In genomic region chr1:210978316-210978993, GRCh38 we compare ENCODE assay signal across 23 cellular contexts.
DNase-seq lines count a peak whose midpoint lies in the region; ATAC-seq, FAIRE-seq and TF ChIP-seq lines count a peak whose summit lies in the region.
"Had no signal": no experiment of that assay in that cellular context is flagged by ENCODE, and none has a peak within 500 bp of the region (broad histone marks: within the 10 kb centered on the region; RNA-seq: fewer than 3 reads in every experiment).

No MANE protein-coding gene starts in this region.

- no peak for TF ChIP-seq CTCF in D721Med (IDR thresholded peaks at IDR 0.05; ENCODE audit: insufficient read depth, missing control alignments)

- H3K27ac Mint-ChIP-seq in effector memory CD8-positive, alpha-beta T cell = no peak overlapping the region
- H3K27ac Mint-ChIP-seq: activated CD8-positive, alpha-beta T cell treated with anti-CD3 and anti-CD28 coated beads, Interleukin-2, amount 10 ng/mL, durations not matched to agents 7 days and 5 days; activated T-cell treated with anti-CD3 and anti-CD28 coated beads, Interleukin-2, amount 50 U/mL, for 24 hours; CD4-positive, alpha-beta T cell had no signal

- ATAC-seq in GM21825 (IDR thresholded peaks at IDR 0.05; ENCODE audit: unreplicated experiment) = peak; percentile 60
- ATAC-seq in HG03520 (IDR thresholded peaks at IDR 0.05; ENCODE audit: unreplicated experiment) = peak; percentile 51
- peak; percentile 84 for ATAC-seq in esophagus mucosa
- no peak for ATAC-seq in GM19455 (IDR thresholded peaks at IDR 0.05; ENCODE audit: unreplicated experiment)
- no peak for ATAC-seq in effector memory CD8-positive, alpha-beta T cell (replicated peaks)
- ATAC-seq: activated CD8-positive, alpha-beta T cell treated with anti-CD3 and anti-CD28 coated beads, Interleukin-2, amount 10 ng/mL, durations not matched to agents 7 days and 5 days; HCT116; heart right ventricle; right cardiac atrium had no signal

- peak; percentile 72 for FAIRE-seq in D721Med (lab: Jason Lieb, UNC)
- FAIRE-seq: GM19239 had no signal

- peaks cover 0 to 3% of the 10 kb centered on the region in 2 donors for H3K9me3 Mint-ChIP-seq in effector memory CD8-positive, alpha-beta T cell

- no peaks in the 10 kb centered on the region for H3K36me3 Mint-ChIP-seq in effector memory CD8-positive, alpha-beta T cell (ENCODE audit: insufficient read depth)

- no peak overlapping the region for H3K4me3 Mint-ChIP-seq in effector memory CD8-positive, alpha-beta T cell
- H3K4me3 Mint-ChIP-seq: activated CD8-positive, alpha-beta T cell treated with anti-CD3 and anti-CD28 coated beads, Interleukin-2, amount 10 ng/mL, durations not matched to agents 7 days and 5 days; activated T-cell treated with anti-CD3 and anti-CD28 coated beads, Interleukin-2, amount 50 U/mL, for 24 hours; CD4-positive, alpha-beta T cell had no signal

- DNase-seq in D721Med (ENCODE audit: insufficient read length, low spot score) (no peak), cerebellar cortex (ENCODE audit: low spot score) (no peak), NCI-H1105 (lab: John Stamatoyannopoulos, UW) (no peak)
- no peak for DNase-seq in effector memory CD8-positive, alpha-beta T cell
- DNase-seq: activated CD8-positive, alpha-beta T cell treated with anti-CD3 and anti-CD28 coated beads, Interleukin-2, amount 10 ng/mL, durations not matched to agents 7 days and 5 days; activated naive CD4-positive, alpha-beta T cell treated with Interleukin-2 at 50 U/mL for 16 hours; activated T-cell treated with anti-CD3 and anti-CD28 coated beads, Interleukin-2, amount 50 U/mL, for 24 hours; CD4-positive, alpha-beta T cell; cerebellar nuclear complex; effector CD4-positive, alpha-beta T cell; EL; heart right ventricle; IMR-90; NCI-H2227 treated with DMSO at 0.1 percent for 48 hours; Peyer's patch; right cardiac atrium; WERI-Rb-1 had no signal

- H3K27me3 Mint-ChIP-seq in effector memory CD8-positive, alpha-beta T cell = peaks cover 11 to 13% of the 10 kb centered on the region in 2 donors

- no peaks in the 10 kb centered on the region for H3K4me1 Mint-ChIP-seq in effector memory CD8-positive, alpha-beta T cell (ENCODE audit: low read depth in 2 of 2)

Comparison
In these comparisons a context has a peak if more than half of its experiments do, and no peak if none do; other contexts are left out.
1. ATAC-seq: peak in GM21825 (single experiment), HG03520 (single experiment) and esophagus mucosa (single experiment); none in GM19455 (single experiment) and effector memory CD8-positive, alpha-beta T cell (single experiment).